ENCODE assay signal across 8 cellular contexts in genomic region chr14:32202468-32202865, GRCh38. TPM values are rescaled to one million over a fixed set of nuclear protein-coding genes. Genes with fewer than 3 reads are reported as not detected.
DNase-seq lines count a peak whose midpoint lies in the region; ATAC-seq lines count a peak whose summit lies in the region.

No MANE protein-coding gene starts in this region.

- H3K9ac ChIP-seq in subcutaneous abdominal adipose tissue (ENCODE audit: low read length in 5 of 5): peak overlapping the region; percentile 12 to 90 (median 84)

- no peak for ATAC-seq in activated naive CD8-positive, alpha-beta T cell treated with anti-CD3 and anti-CD28 coated beads, Interleukin-2, amount 10 ng/mL, durations not matched to agents 7 days and 5 days (ENCODE audit: low read depth)
- ATAC-seq in HG02938 (IDR thresholded peaks at IDR 0.05; ENCODE audit: unreplicated experiment): no peak
- ATAC-seq in HG03159 (IDR thresholded peaks at IDR 0.05; ENCODE audit: unreplicated experiment): no peak

- POLR2A ChIA-PET in activated naive CD8-positive, alpha-beta T cell treated with anti-CD3 and anti-CD28 coated beads, Interleukin-2, amount 10 ng/mL, durations not matched to agents 7 days and 5 days (lab: Charles Lee): interaction anchor here (1.4 to 1.5 kb wide), 3 partner anchors 124 to 126 kb away, joined by 3 to 4 read pairs (median 3); no protein-coding TSS in a partner anchor

- peaks cover 2% of the 10 kb centered on the region for H3K27me3 Mint-ChIP-seq in activated naive CD8-positive, alpha-beta T cell treated with anti-CD3 and anti-CD28 coated beads, Interleukin-2, amount 10 ng/mL, durations not matched to agents 7 days and 5 days
- peaks cover 24 to 26% (median 25%) of the 10 kb centered on the region in 3 donors for H3K27me3 Mint-ChIP-seq in immature natural killer cell (ENCODE audit: low read depth in 3 of 3)

- H3K27ac ChIP-seq in KOPT-K1 (ENCODE audit: low read depth, low read length, poor library complexity, severe bottlenecking) (peak overlapping the region; percentile 83), subcutaneous abdominal adipose tissue (ENCODE audit: low read depth, low read length) (peak overlapping the region; percentile 79)

- DNase-seq in COLO668 (lab: John Stamatoyannopoulos, UW; ENCODE audit: unreplicated experiment) (peak; percentile 39), immature natural killer cell (no peak), GM03348 (ENCODE audit: low spot score) (no peak)
- no peak for DNase-seq in activated naive CD8-positive, alpha-beta T cell treated with anti-CD3 and anti-CD28 coated beads, Interleukin-2, amount 10 ng/mL, durations not matched to agents 7 days and 5 days

- no peaks in the 10 kb centered on the region for H3K9me3 Mint-ChIP-seq in activated naive CD8-positive, alpha-beta T cell treated with anti-CD3 and anti-CD28 coated beads, Interleukin-2, amount 10 ng/mL, durations not matched to agents 7 days and 5 days
- H3K9me3 Mint-ChIP-seq in immature natural killer cell: no peaks in the 10 kb centered on the region

- H3K36me3 ChIP-seq in KOPT-K1 (ENCODE audit: insufficient read depth, low read length): no peaks in the 10 kb centered on the region
- H3K36me3 ChIP-seq in subcutaneous abdominal adipose tissue (ENCODE audit: control insufficient read depth in 5 of 5, insufficient read depth in 5 of 5, low read length in 5 of 5): no peaks in the 10 kb centered on the region

- H3K36me3 Mint-ChIP-seq in activated naive CD8-positive, alpha-beta T cell treated with anti-CD3 and anti-CD28 coated beads, Interleukin-2, amount 10 ng/mL, durations not matched to agents 7 days and 5 days: peaks cover 1% of the 10 kb centered on the region
- no peaks in the 10 kb centered on the region for H3K36me3 Mint-ChIP-seq in immature natural killer cell

- H3K4me3 Mint-ChIP-seq in activated naive CD8-positive, alpha-beta T cell treated with anti-CD3 and anti-CD28 coated beads, Interleukin-2, amount 10 ng/mL, durations not matched to agents 7 days and 5 days: peak overlapping the region; percentile 90
- peak overlapping the region; percentile 83 to 92 (median 88) for H3K4me3 Mint-ChIP-seq in immature natural killer cell

- H3K27ac Mint-ChIP-seq in activated naive CD8-positive, alpha-beta T cell treated with anti-CD3 and anti-CD28 coated beads, Interleukin-2, amount 10 ng/mL, durations not matched to agents 7 days and 5 days: peak overlapping the region; percentile 99
- peak overlapping the region; percentile 86 to 96 (median 93) for H3K27ac Mint-ChIP-seq in immature natural killer cell

- H3K4me1 ChIP-seq in subcutaneous abdominal adipose tissue (ENCODE audit: control insufficient read depth in 5 of 5, insufficient read depth in 5 of 5, low read length in 5 of 5): peaks cover 3 to 38% (median 33%) of the 10 kb centered on the region in 5 donors

- H3K4me3 ChIP-seq in subcutaneous abdominal adipose tissue (ENCODE audit: low read depth in 1 of 5, low read length in 5 of 5): peak overlapping the region; percentile 87 to 98 (median 96)

- no peaks in the 10 kb centered on the region for H3K9me3 ChIP-seq in KOPT-K1 (ENCODE audit: insufficient read depth, low read length, poor library complexity, severe bottlenecking)
- no peaks in the 10 kb centered on the region for H3K9me3 ChIP-seq in subcutaneous abdominal adipose tissue (ENCODE audit: control insufficient read depth in 5 of 5, low read length in 5 of 5)

- H3K4me1 Mint-ChIP-seq in activated naive CD8-positive, alpha-beta T cell treated with anti-CD3 and anti-CD28 coated beads, Interleukin-2, amount 10 ng/mL, durations not matched to agents 7 days and 5 days: peaks cover 38% of the 10 kb centered on the region
- H3K4me1 Mint-ChIP-seq in immature natural killer cell: peaks cover 35 to 39% of the 10 kb centered on the region in 2 donors

- no peaks in the 10 kb centered on the region for H3K27me3 ChIP-seq in subcutaneous abdominal adipose tissue (ENCODE audit: control insufficient read depth in 5 of 5, insufficient read depth in 4 of 5, low read length in 5 of 5)

RNA-seq across cellular contexts. Expression of gene RNU6-8, which starts 0.6 kb away (rescaled TPM):
- not detected for total RNA-seq in activated naive CD8-positive, alpha-beta T cell treated with anti-CD3 and anti-CD28 coated beads, Interleukin-2, amount 10 ng/mL, durations not matched to agents 7 days and 5 days
- not detected for polyA plus RNA-seq in immature natural killer cell

RNA-seq across cellular contexts. Expression of gene RNU6-7, which starts 0.6 kb away (rescaled TPM):
- not detected for total RNA-seq in activated naive CD8-positive, alpha-beta T cell treated with anti-CD3 and anti-CD28 coated beads, Interleukin-2, amount 10 ng/mL, durations not matched to agents 7 days and 5 days
- polyA plus RNA-seq in immature natural killer cell: not detected
